In the genomic region with DNA sequence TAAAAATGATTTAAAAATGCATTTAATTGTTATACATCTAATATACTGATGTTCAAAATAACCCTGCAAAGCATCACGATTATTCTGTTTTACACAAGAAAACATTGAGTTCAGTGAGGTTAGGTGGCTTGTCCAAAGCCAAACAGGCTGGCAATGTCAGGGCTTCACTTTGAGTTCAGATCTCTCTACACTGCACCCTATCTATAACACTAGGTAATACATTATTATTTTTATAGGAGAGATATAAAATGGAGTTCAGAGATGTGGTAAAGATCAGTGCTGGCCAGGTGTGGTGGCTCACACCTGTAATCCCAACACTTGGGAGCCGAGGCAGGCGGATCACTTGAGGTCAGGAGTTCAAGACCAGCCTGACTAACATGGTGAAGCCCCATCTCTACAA, we compare ENCODE assay signal across 31 cellular contexts.
DNase-seq lines count a peak whose midpoint lies in the region; ATAC-seq and TF ChIP-seq lines count a peak whose summit lies in the region.
"Had no signal": no experiment of that assay in that cellular context is flagged by ENCODE, and none has a peak within 500 bp of the region (broad histone marks: within the 10 kb centered on the region; RNA-seq: fewer than 3 reads in every experiment).

No MANE protein-coding gene starts in this region.

- DNase-seq in H4 (ENCODE audit: low spot score) (peak; percentile 4), NCI-H69 (lab: John Stamatoyannopoulos, UW) (peak; percentile 50), endodermal cell (no peak), tibial artery (no peak), upper lobe of left lung (no peak)
- DNase-seq: activated CD4-positive, alpha-beta memory T cell treated with anti-CD3 and anti-CD28 coated beads for 36 hours; activated CD4-positive, CD25-positive, alpha-beta regulatory T cell treated with anti-CD3 and anti-CD28 coated beads, Interleukin-2, amount 50 U/mL, for 72 hours; activated CD8-positive, alpha-beta memory T cell treated with anti-CD3 and anti-CD28 coated beads, Interleukin-2, amount 50 U/mL, for 48 hours; activated naive CD4-positive, alpha-beta T cell treated with anti-CD3 and anti-CD28 coated beads, Interleukin-2, amount 50 U/mL, for 16 hours; Caco-2; colonic mucosa; effector memory CD4-positive, alpha-beta T cell; foreskin keratinocyte; immature natural killer cell; IMR-90; left colon; MV-4-11; NCI-H1694; psoas muscle; SIG-M5; sigmoid colon; stimulated activated CD4-positive, alpha-beta T cell treated with anti-CD3 and anti-CD28 coated beads, Interleukin-4, amount 100 ng/mL, for 4 hours; substantia nigra; T-helper 1 cell had no signal

- H3K27me3 ChIP-seq in endodermal cell (ENCODE audit: control insufficient read depth, insufficient read depth, low read length, poor library complexity, severe bottlenecking) = no peaks in the 10 kb centered on the region
- H3K27me3 ChIP-seq in tibial artery = peaks cover 0 to 9% of the 10 kb centered on the region in 2 donors
- H3K27me3 ChIP-seq in upper lobe of left lung = no peaks in the 10 kb centered on the region
- H3K27me3 ChIP-seq: BLaER1 treated with 17β-estradiol and CSF1 and Interleukin-3, amounts not matched to agents 10 nM and 100 nM; colonic mucosa; foreskin keratinocyte had no signal

- H3K27ac ChIP-seq in 22Rv1 (no peak overlapping the region), endodermal cell (ENCODE audit: low read depth, low read length) (no peak overlapping the region), tibial artery (no peak overlapping the region), upper lobe of left lung (no peak overlapping the region)
- H3K27ac ChIP-seq: BLaER1 treated with 17β-estradiol and CSF1 and Interleukin-3, amounts not matched to agents 10 nM and 100 nM; breast epithelium; colonic mucosa; foreskin keratinocyte; psoas muscle; sigmoid colon had no signal

- H3K4me1 ChIP-seq in endodermal cell (ENCODE audit: control insufficient read depth, insufficient read depth, low read length) = peaks cover 15% of the 10 kb centered on the region
- H3K4me1 ChIP-seq in tibial artery = no peaks in the 10 kb centered on the region
- peaks cover 0 to 3% (median 0%) of the 10 kb centered on the region in 4 donors for H3K4me1 ChIP-seq in upper lobe of left lung
- H3K4me1 ChIP-seq: BLaER1 treated with 17β-estradiol and CSF1 and Interleukin-3, amounts not matched to agents 10 nM and 100 nM; breast epithelium; Caco-2; colonic mucosa; foreskin keratinocyte; psoas muscle; sigmoid colon had no signal

- H3K9me3 Mint-ChIP-seq in endodermal cell = peaks cover 15% of the 10 kb centered on the region
- H3K9me3 Mint-ChIP-seq: activated CD4-positive, alpha-beta memory T cell treated with anti-CD3 and anti-CD28 coated beads for 36 hours had no signal

- peak; percentile 34 for TF ChIP-seq CTCF in 22Rv1 (IDR thresholded peaks at IDR 0.05)
- peak; percentile 67 for TF ChIP-seq CTCF in endodermal cell (conservative IDR thresholded peaks at IDR 0.05)
- no peak for TF ChIP-seq CTCF in tibial artery (IDR thresholded peaks at IDR 0.05)
- no peak for TF ChIP-seq CTCF in upper lobe of left lung (IDR thresholded peaks at IDR 0.05)

- peaks cover 2% of the 10 kb centered on the region for H3K36me3 Mint-ChIP-seq in endodermal cell (ENCODE audit: low read depth)
- H3K36me3 Mint-ChIP-seq: activated CD4-positive, alpha-beta memory T cell treated with anti-CD3 and anti-CD28 coated beads for 36 hours; immature natural killer cell; memory B cell; stimulated activated memory B cell treated with anti-CD40 and anti-IgM and Interleukin-4, amounts not matched to agents 10 μg/mL and 1 μg/mL and 100 μg/mL, for 72 hours had no signal

- no peak for TF ChIP-seq POLR2A in upper lobe of left lung (IDR thresholded peaks at IDR 0.05)

- peaks cover 9% of the 10 kb centered on the region for H3K9me3 ChIP-seq in endodermal cell (ENCODE audit: control insufficient read depth, low read length)
- H3K9me3 ChIP-seq in tibial artery = no peaks in the 10 kb centered on the region
- no peaks in the 10 kb centered on the region for H3K9me3 ChIP-seq in upper lobe of left lung
- H3K9me3 ChIP-seq: breast epithelium, colonic mucosa, psoas muscle, sigmoid colon had no signal

- no peak for TF ChIP-seq EP300 in upper lobe of left lung (IDR thresholded peaks at IDR 0.05)

- H3K4me3 ChIP-seq in endodermal cell (ENCODE audit: low read length) (no peak overlapping the region), tibial artery (no peak overlapping the region), upper lobe of left lung (no peak overlapping the region)
- H3K4me3 ChIP-seq: BLaER1 treated with 17β-estradiol and CSF1 and Interleukin-3, amounts not matched to agents 10 nM and 100 nM; breast epithelium; colonic mucosa; psoas muscle; sigmoid colon had no signal

- intact Hi-C loops in tibial artery (cut with DNase I; ENCODE audit: low total_unique reads) = no loop called here

- ATAC-seq in upper lobe of left lung (ENCODE audit: low FRiP score in 2 of 2) (no peak), HG03039 (IDR thresholded peaks at IDR 0.05; ENCODE audit: unreplicated experiment) (no peak)
- no peak for ATAC-seq in activated CD4-positive, CD25-positive, alpha-beta regulatory T cell treated with anti-CD3 and anti-CD28 coated beads, Interleukin-2, amount 50 U/mL, for 24 hours
- ATAC-seq: foreskin keratinocyte; left colon; psoas muscle; stimulated activated memory B cell treated with anti-CD40 and anti-IgM and Interleukin-4, amounts not matched to agents 10 μg/mL and 1 μg/mL and 100 μg/mL, for 72 hours had no signal

- WGBS in endodermal cell (ENCODE audit: insufficient coverage in 1 of 2, insufficient read length in 1 of 2), 2 experiments = 92 to 96% methylated on average over 2 to 3 of the region's 3 CpGs
- WGBS in upper lobe of left lung, 2 donors = 75 to 78% methylated on average over 3 of the region's 3 CpGs

- no peaks in the 10 kb centered on the region for H3K36me3 ChIP-seq in endodermal cell (ENCODE audit: control insufficient read depth, insufficient read depth, low read length)
- H3K36me3 ChIP-seq in tibial artery = no peaks in the 10 kb centered on the region
- H3K36me3 ChIP-seq in upper lobe of left lung = no peaks in the 10 kb centered on the region
- H3K36me3 ChIP-seq: BLaER1 treated with 17β-estradiol and CSF1 and Interleukin-3, amounts not matched to agents 10 nM and 100 nM; breast epithelium; colonic mucosa; sigmoid colon had no signal

- H3K4me1 Mint-ChIP-seq in endodermal cell = peaks cover 44% of the 10 kb centered on the region
- H3K4me1 Mint-ChIP-seq: immature natural killer cell; memory B cell; stimulated activated memory B cell treated with anti-CD40 and anti-IgM and Interleukin-4, amounts not matched to agents 10 μg/mL and 1 μg/mL and 100 μg/mL, for 72 hours had no signal

- H3K27me3 Mint-ChIP-seq in endodermal cell (ENCODE audit: insufficient read depth) = no peaks in the 10 kb centered on the region

- H3K4me3 Mint-ChIP-seq in endodermal cell = no peak overlapping the region
- H3K4me3 Mint-ChIP-seq: activated CD4-positive, alpha-beta memory T cell treated with anti-CD3 and anti-CD28 coated beads for 36 hours; immature natural killer cell; memory B cell; stimulated activated memory B cell treated with anti-CD40 and anti-IgM and Interleukin-4, amounts not matched to agents 10 μg/mL and 1 μg/mL and 100 μg/mL, for 72 hours had no signal

- no peak overlapping the region for H3K27ac Mint-ChIP-seq in endodermal cell
- H3K27ac Mint-ChIP-seq: activated CD4-positive, alpha-beta memory T cell treated with anti-CD3 and anti-CD28 coated beads for 36 hours; immature natural killer cell; memory B cell; stimulated activated memory B cell treated with anti-CD40 and anti-IgM and Interleukin-4, amounts not matched to agents 10 μg/mL and 1 μg/mL and 100 μg/mL, for 72 hours had no signal

- H3K9ac ChIP-seq in endodermal cell (ENCODE audit: extremely low read depth, low read length, poor library complexity, severe bottlenecking) = no peak overlapping the region
- H3K9ac ChIP-seq: BLaER1 treated with 17β-estradiol and CSF1 and Interleukin-3, amounts not matched to agents 10 nM and 100 nM had no signal

Comparison
In these comparisons a context has a peak if more than half of its experiments do, and no peak if none do; other contexts are left out.
1. CTCF ChIP-seq: peak in 22Rv1 (single experiment) and endodermal cell (single experiment); none in tibial artery (0 of 2) and upper lobe of left lung (0 of 6).
2. DNase-seq: peak in H4 (single experiment) and NCI-H69 (single experiment); none in endodermal cell (single experiment), tibial artery (0 of 2) and upper lobe of left lung (0 of 2).